Comparison of ENCODE assay signal across 1 cellular context in the genomic region with DNA sequence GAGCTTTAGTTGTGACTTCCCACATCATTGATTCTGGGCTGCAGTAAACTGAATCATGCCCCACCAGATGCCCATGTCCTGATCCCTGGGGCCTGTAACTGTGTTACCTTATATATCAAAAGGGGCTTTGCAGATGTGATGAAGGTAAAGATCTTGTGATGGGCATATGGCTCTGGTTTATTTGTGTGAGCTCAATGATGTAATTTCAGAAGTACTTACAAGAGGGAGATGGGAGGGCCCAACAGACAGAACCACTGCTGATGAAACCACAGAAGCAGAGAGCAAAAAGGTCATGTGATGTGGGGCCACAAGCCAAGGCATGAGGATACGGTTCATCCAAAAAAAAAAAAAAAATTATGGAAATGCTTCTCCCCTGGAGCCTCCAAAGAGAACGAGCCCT.
A peak's percentile ranks its signal among the peaks of the same experiment; 100 is the strongest.
TF ChIP-seq lines count a peak whose summit lies in the region.

No MANE protein-coding gene starts in this region.

TF ChIP-seq in GM12878, 131 proteins besides CTCF, POLR2A, EP300 and RAD21:
- no peak for TF ChIP-seq NFIC (IDR thresholded peaks at IDR 0.05; ENCODE audit: low read depth, low read length)
- TF ChIP-seq RUNX3 (IDR thresholded peaks at IDR 0.05; ENCODE audit: low read length) = peak; percentile 44
